Comparison of ENCODE assay signal across 23 cellular contexts in the genomic region with DNA sequence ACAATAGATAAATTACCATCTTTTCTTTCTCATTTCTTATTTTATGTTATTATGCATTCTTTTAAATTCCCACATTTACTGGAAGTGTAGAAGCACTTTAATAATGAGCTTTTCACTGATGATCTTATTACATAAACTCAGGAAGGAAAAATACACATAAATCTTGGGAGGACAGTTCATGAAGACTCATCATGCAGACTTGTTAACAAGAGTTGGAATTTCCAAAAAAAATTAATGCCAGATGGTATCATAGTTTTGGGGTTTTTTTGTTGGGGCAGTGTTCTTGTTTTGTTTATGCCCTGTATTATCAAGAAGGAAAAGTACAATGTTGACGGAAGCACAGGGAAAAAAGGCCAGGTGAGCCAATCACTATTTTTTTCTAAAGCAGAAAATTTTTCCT. TPM values are rescaled to one million over a fixed set of nuclear protein-coding genes. Genes with fewer than 3 reads are reported as not detected.
DNase-seq lines count a peak whose midpoint lies in the region; ATAC-seq and TF ChIP-seq lines count a peak whose summit lies in the region.
"Had no signal": no experiment of that assay in that cellular context is flagged by ENCODE, and none has a peak within 500 bp of the region (broad histone marks: within the 10 kb centered on the region; RNA-seq: fewer than 3 reads in every experiment).

No MANE protein-coding gene starts in this region.

- H3K36me3 Mint-ChIP-seq in CD8-positive, alpha-beta memory T cell = peaks cover 32 to 92% (median 34%) of the 10 kb centered on the region in 3 donors

- H3K4me1 ChIP-seq in cardiac muscle cell (ENCODE audit: low read depth) (peaks cover 8% of the 10 kb centered on the region), heart right ventricle (peaks cover 0 to 3% (median 0%) of the 10 kb centered on the region in 9 donors), subcutaneous abdominal adipose tissue (ENCODE audit: control insufficient read depth in 5 of 5, insufficient read depth in 5 of 5, low read length in 5 of 5) (peaks cover 0 to 7% (median 5%) of the 10 kb centered on the region in 5 donors)
- no peaks in the 10 kb centered on the region for H3K4me1 ChIP-seq in CD8-positive, alpha-beta memory T cell (ENCODE audit: insufficient read depth, low read length)

- H3K9me3 Mint-ChIP-seq in CD8-positive, alpha-beta memory T cell = no peaks in the 10 kb centered on the region
- H3K9me3 Mint-ChIP-seq: activated B cell treated with CpG ODN at 0.5 μM for 24 hours; activated CD4-positive, alpha-beta memory T cell treated with anti-CD3 and anti-CD28 coated beads for 36 hours; CD14-positive monocyte; H9; nephron had no signal

- H3K9ac ChIP-seq in subcutaneous abdominal adipose tissue (ENCODE audit: low read length in 5 of 5) = no peak overlapping the region
- H3K9ac ChIP-seq: parathyroid adenoma had no signal

- H3K36me3 ChIP-seq in cardiac muscle cell (peaks cover 29% of the 10 kb centered on the region), heart right ventricle (peaks cover 0 to 99% (median 16%) of the 10 kb centered on the region in 9 donors), subcutaneous abdominal adipose tissue (ENCODE audit: control insufficient read depth in 5 of 5, insufficient read depth in 5 of 5, low read length in 5 of 5) (peaks cover 42 to 75% (median 56%) of the 10 kb centered on the region in 5 donors)
- peaks cover 20% of the 10 kb centered on the region for H3K36me3 ChIP-seq in CD8-positive, alpha-beta memory T cell (ENCODE audit: insufficient read depth, low read length)

- peaks cover 3 to 15% (median 14%) of the 10 kb centered on the region in 3 donors for H3K4me1 Mint-ChIP-seq in CD8-positive, alpha-beta memory T cell
- H3K4me1 Mint-ChIP-seq: activated B cell treated with CpG ODN at 0.5 μM for 24 hours had no signal

- intact Hi-C loops in heart right ventricle (cut with DNase I) = no loop called here

- 41 to 46% methylated on average over 1 of the region's 1 CpG for WGBS in heart right ventricle, 2 donors

- no peak for TF ChIP-seq CTCF in cardiac muscle cell (IDR thresholded peaks at IDR 0.05; ENCODE audit: low read depth, low read length)
- TF ChIP-seq CTCF in heart right ventricle (IDR thresholded peaks at IDR 0.05) = no peak
- no peak for TF ChIP-seq CTCF in fibroblast of villous mesenchyme (IDR thresholded peaks at IDR 0.05; ENCODE audit: insufficient read depth, low read depth, low read length)

- POLR2A ChIA-PET in CD8-positive, alpha-beta memory T cell (lab: Charles Lee) = no interaction called here

- H3K27me3 ChIP-seq in cardiac muscle cell = no peaks in the 10 kb centered on the region
- H3K27me3 ChIP-seq in heart right ventricle = no peaks in the 10 kb centered on the region
- no peaks in the 10 kb centered on the region for H3K27me3 ChIP-seq in subcutaneous abdominal adipose tissue (ENCODE audit: control insufficient read depth in 5 of 5, insufficient read depth in 4 of 5, low read length in 5 of 5)
- no peaks in the 10 kb centered on the region for H3K27me3 ChIP-seq in CD8-positive, alpha-beta memory T cell (ENCODE audit: insufficient read depth, low read length, poor library complexity, severe bottlenecking)
- H3K27me3 ChIP-seq: dorsolateral prefrontal cortex, right lobe of liver had no signal

- no peaks in the 10 kb centered on the region for H3K27me3 Mint-ChIP-seq in CD8-positive, alpha-beta memory T cell
- H3K27me3 Mint-ChIP-seq: activated B cell treated with CpG ODN at 0.5 μM for 24 hours; activated CD4-positive, alpha-beta memory T cell treated with anti-CD3 and anti-CD28 coated beads for 36 hours had no signal

- no peak for ATAC-seq in heart right ventricle
- ATAC-seq in SK-N-SH treated with all-trans-retinoic acid at 6 μM for 48 hours = peak; percentile 19; the same call in 1 of the 3 replicates
- ATAC-seq in HG02973 (IDR thresholded peaks at IDR 0.05; ENCODE audit: unreplicated experiment) = no peak
- ATAC-seq: K562, right lobe of liver had no signal

- CTCF ChIA-PET in CD8-positive, alpha-beta memory T cell (lab: Charles Lee) = interaction anchor here (1.2 kb wide), 1 partner anchor 84 kb away, joined by 3 read pairs; no protein-coding TSS in a partner anchor

- H3K9me3 ChIP-seq in cardiac muscle cell (ENCODE audit: low read depth) (no peaks in the 10 kb centered on the region), heart right ventricle (no peaks in the 10 kb centered on the region), subcutaneous abdominal adipose tissue (ENCODE audit: control insufficient read depth in 5 of 5, low read length in 5 of 5) (no peaks in the 10 kb centered on the region)
- no peaks in the 10 kb centered on the region for H3K9me3 ChIP-seq in CD8-positive, alpha-beta memory T cell (ENCODE audit: low read length)
- H3K9me3 ChIP-seq: right lobe of liver had no signal

- peak overlapping the region in 1 of 8 donors; percentile 84 for H3K27ac Mint-ChIP-seq in CD8-positive, alpha-beta memory T cell
- H3K27ac Mint-ChIP-seq: activated B cell treated with CpG ODN at 0.5 μM for 24 hours; activated CD4-positive, alpha-beta memory T cell treated with anti-CD3 and anti-CD28 coated beads for 36 hours; nephron had no signal

- peak overlapping the region; percentile 12 for H3K27ac ChIP-seq in cardiac muscle cell
- no peak overlapping the region for H3K27ac ChIP-seq in heart right ventricle
- peak overlapping the region; percentile 37 for H3K27ac ChIP-seq in subcutaneous abdominal adipose tissue (ENCODE audit: low read depth, low read length)
- no peak overlapping the region for H3K27ac ChIP-seq in CD8-positive, alpha-beta memory T cell (ENCODE audit: low read depth, low read length)
- H3K27ac ChIP-seq: epithelial cell of prostate, parathyroid adenoma, right lobe of liver had no signal

- DNase-seq in cardiac muscle cell (ENCODE audit: low read depth in 1 of 2, low spot score in 1 of 2) = no peak
- no peak for DNase-seq in heart right ventricle
- peak; percentile 38 for DNase-seq in fibroblast of villous mesenchyme (ENCODE audit: low read depth)
- no peak for DNase-seq in SKM-1 (lab: John Stamatoyannopoulos, UW; ENCODE audit: unreplicated experiment)
- DNase-seq in CD8-positive, alpha-beta memory T cell = no peak
- DNase-seq: activated B cell treated with CpG ODN at 0.5 μM for 24 hours; activated CD4-positive, alpha-beta memory T cell treated with anti-CD3 and anti-CD28 coated beads for 36 hours; activated gamma-delta T cell treated with Interleukin-2 at 50 U/mL for 16 hours; dorsolateral prefrontal cortex; H9; left cardiac atrium; midbrain; NCI-H1436; NCI-H526; right lobe of liver had no signal

- H3K4me3 Mint-ChIP-seq in CD8-positive, alpha-beta memory T cell = no peak overlapping the region
- H3K4me3 Mint-ChIP-seq: activated B cell treated with CpG ODN at 0.5 μM for 24 hours; activated CD4-positive, alpha-beta memory T cell treated with anti-CD3 and anti-CD28 coated beads for 36 hours; CD14-positive monocyte; H9; nephron had no signal

- no peak overlapping the region for H3K4me3 ChIP-seq in cardiac muscle cell
- H3K4me3 ChIP-seq in heart right ventricle = no peak overlapping the region
- no peak overlapping the region for H3K4me3 ChIP-seq in fibroblast of villous mesenchyme (ENCODE audit: low read depth, low read length)
- no peak overlapping the region for H3K4me3 ChIP-seq in subcutaneous abdominal adipose tissue (ENCODE audit: low read depth in 1 of 5, low read length in 5 of 5)
- H3K4me3 ChIP-seq in CD8-positive, alpha-beta memory T cell (ENCODE audit: low read length) = no peak overlapping the region
- H3K4me3 ChIP-seq: dorsolateral prefrontal cortex, K562, right lobe of liver had no signal

TF ChIP-seq in SK-N-SH treated with all-trans-retinoic acid at 6 μM for 48 hours, 23 proteins besides CTCF, POLR2A, EP300 and RAD21 (continues in another document):
- TF ChIP-seq ZNF8 (CRISPR knock-in tag; IDR thresholded peaks at IDR 0.05) (no peak), OSR1 (CRISPR knock-in tag; IDR thresholded peaks at IDR 0.05) (no peak), ARNTL (CRISPR knock-in tag; IDR thresholded peaks at IDR 0.05; ENCODE audit: borderline replicate concordance, low read depth) (no peak), PPARA (CRISPR knock-in tag; IDR thresholded peaks at IDR 0.05; ENCODE audit: borderline replicate concordance) (no peak), GLIS3 (CRISPR knock-in tag; IDR thresholded peaks at IDR 0.05) (no peak), BACH2 (CRISPR knock-in tag; IDR thresholded peaks at IDR 0.05; ENCODE audit: borderline replicate concordance) (no peak), TCF4 (CRISPR knock-in tag; IDR thresholded peaks at IDR 0.05; ENCODE audit: borderline replicate concordance) (no peak), ESRRG (CRISPR knock-in tag; IDR thresholded peaks at IDR 0.05) (no peak), RARB (CRISPR knock-in tag; IDR thresholded peaks at IDR 0.05) (no peak)
- TF ChIP-seq, protein P1, sequence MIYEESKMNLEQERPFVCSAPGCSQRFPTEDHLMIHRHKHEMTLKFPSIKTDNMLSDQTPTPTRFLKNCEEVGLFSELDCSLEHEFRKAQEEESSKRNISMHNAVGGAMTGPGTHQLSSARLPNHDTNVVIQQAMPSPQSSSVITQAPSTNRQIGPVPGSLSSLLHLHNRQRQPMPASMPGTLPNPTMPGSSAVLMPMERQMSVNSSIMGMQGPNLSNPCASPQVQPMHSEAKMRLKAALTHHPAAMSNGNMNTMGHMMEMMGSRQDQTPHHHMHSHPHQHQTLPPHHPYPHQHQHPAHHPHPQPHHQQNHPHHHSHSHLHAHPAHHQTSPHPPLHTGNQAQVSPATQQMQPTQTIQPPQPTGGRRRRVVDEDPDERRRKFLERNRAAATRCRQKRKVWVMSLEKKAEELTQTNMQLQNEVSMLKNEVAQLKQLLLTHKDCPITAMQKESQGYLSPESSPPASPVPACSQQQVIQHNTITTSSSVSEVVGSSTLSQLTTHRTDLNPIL (CRISPR knock-in tag; IDR thresholded peaks at IDR 0.05; ENCODE audit: low read depth) = no peak
- TF ChIP-seq, protein P2, sequence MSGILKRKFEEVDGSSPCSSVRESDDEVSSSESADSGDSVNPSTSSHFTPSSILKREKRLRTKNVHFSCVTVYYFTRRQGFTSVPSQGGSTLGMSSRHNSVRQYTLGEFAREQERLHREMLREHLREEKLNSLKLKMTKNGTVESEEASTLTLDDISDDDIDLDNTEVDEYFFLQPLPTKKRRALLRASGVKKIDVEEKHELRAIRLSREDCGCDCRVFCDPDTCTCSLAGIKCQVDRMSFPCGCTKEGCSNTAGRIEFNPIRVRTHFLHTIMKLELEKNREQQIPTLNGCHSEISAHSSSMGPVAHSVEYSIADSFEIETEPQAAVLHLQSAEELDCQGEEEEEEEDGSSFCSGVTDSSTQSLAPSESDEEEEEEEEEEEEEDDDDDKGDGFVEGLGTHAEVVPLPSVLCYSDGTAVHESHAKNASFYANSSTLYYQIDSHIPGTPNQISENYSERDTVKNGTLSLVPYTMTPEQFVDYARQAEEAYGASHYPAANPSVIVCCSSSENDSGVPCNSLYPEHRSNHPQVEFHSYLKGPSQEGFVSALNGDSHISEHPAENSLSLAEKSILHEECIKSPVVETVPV (CRISPR knock-in tag; IDR thresholded peaks at IDR 0.05) = no peak

RNA-seq across cellular contexts. Expression of gene CEMIP2, which starts 35.1 kb away (rescaled TPM):
- total RNA-seq in cardiac muscle cell (16.5 and 39.4 TPM in 2 replicates), heart right ventricle (10 to 100 TPM in 6 of 10 donors, 1 to 10 TPM in 4; 4.7 to 34.9 (median 11.0) TPM), fibroblast of villous mesenchyme (153 and 180 TPM in 2 replicates)
- polyA plus RNA-seq in cardiac muscle cell (15.9 and 17.1 TPM in 2 replicates), heart right ventricle (1 to 10 TPM; 6.7 to 8.3 TPM)
- 10 to 100 TPM; 74.1 to 75.5 TPM for total RNA-seq in CD8-positive, alpha-beta memory T cell
- polyA plus RNA-seq in CD8-positive, alpha-beta memory T cell = 8.8 TPM

Comparison
In these comparisons a context has a peak if more than half of its experiments do, and no peak if none do; other contexts are left out.
1. H3K27ac ChIP-seq: peak in cardiac muscle cell (single experiment) and subcutaneous abdominal adipose tissue (single experiment); none in heart right ventricle (0 of 10) and CD8-positive, alpha-beta memory T cell (single experiment).